In the genomic region with DNA sequence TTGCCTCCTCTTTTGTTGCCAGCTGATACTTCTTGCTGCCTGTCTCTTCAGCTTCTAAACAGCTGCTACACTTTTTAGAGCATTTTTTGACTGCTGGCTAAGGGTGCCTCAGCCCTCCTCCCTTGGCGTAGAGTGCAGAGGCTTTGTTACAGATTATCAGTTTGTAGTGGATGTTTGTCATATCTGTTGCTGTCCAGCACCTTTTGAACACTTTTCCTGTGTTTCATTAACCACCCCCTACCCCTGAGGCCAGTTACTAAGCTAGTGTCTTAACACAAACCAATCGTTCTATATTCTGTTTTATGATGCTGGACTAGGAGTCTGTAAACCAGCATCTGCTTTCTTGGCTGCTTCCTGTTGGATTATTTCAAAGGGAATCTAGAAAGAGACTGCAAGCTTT, we compare ENCODE assay signal across 22 cellular contexts.
"Had no signal": no experiment of that assay in that cellular context is flagged by ENCODE, and none has a peak within 500 bp of the region (broad histone marks: within the 10 kb centered on the region; RNA-seq: fewer than 3 reads in every experiment).

No MANE protein-coding gene starts in this region.

- H3K4me1 Mint-ChIP-seq: naive thymus-derived CD8-positive, alpha-beta T cell; stimulated activated naive B cell treated with anti-CD40 and anti-IgM and Interleukin-4, amounts not matched to agents 10 μg/mL and 1 μg/mL and 100 μg/mL, for 72 hours; stimulated activated naive CD8-positive, alpha-beta T cell treated with anti-CD3 and anti-CD28 coated beads, Interleukin-15, amount 100 ng/mL, for 72 hours had no signal

- H3K27me3 Mint-ChIP-seq: stimulated activated naive B cell treated with anti-CD40 and anti-IgM and Interleukin-4, amounts not matched to agents 10 μg/mL and 1 μg/mL and 100 μg/mL, for 72 hours; stimulated activated naive CD8-positive, alpha-beta T cell treated with anti-CD3 and anti-CD28 coated beads, Interleukin-15, amount 100 ng/mL, for 72 hours had no signal

- H3K4me2 ChIP-seq: hepatocyte had no signal

- H3K79me2 ChIP-seq: hepatocyte had no signal

- H3K4me3 ChIP-seq: colonic mucosa, hepatocyte, lung, skin epidermis, thyroid gland, upper lobe of right lung, vagina had no signal

- H3K27me3 ChIP-seq: colonic mucosa, hepatocyte, thyroid gland, upper lobe of right lung, vagina had no signal

- H3K36me3 Mint-ChIP-seq: naive thymus-derived CD8-positive, alpha-beta T cell; stimulated activated naive B cell treated with anti-CD40 and anti-IgM and Interleukin-4, amounts not matched to agents 10 μg/mL and 1 μg/mL and 100 μg/mL, for 72 hours had no signal

- ATAC-seq: left colon; left ventricle myocardium superior; naive thymus-derived CD8-positive, alpha-beta T cell; sciatic nerve; stimulated activated naive B cell treated with anti-CD40 and anti-IgM and Interleukin-4, amounts not matched to agents 10 μg/mL and 1 μg/mL and 100 μg/mL, for 72 hours; stimulated activated naive CD8-positive, alpha-beta T cell treated with anti-CD3 and anti-CD28 coated beads, Interleukin-15, amount 100 ng/mL, for 72 hours; upper lobe of right lung had no signal

- H3K36me3 ChIP-seq: colonic mucosa, thyroid gland, upper lobe of right lung, vagina had no signal

- H3K4me1 ChIP-seq: colonic mucosa, thyroid gland, upper lobe of right lung, vagina had no signal

- H3K9me3 ChIP-seq: colonic mucosa, thyroid gland, upper lobe of right lung, vagina had no signal

- H3K27ac Mint-ChIP-seq: naive thymus-derived CD8-positive, alpha-beta T cell; stimulated activated naive B cell treated with anti-CD40 and anti-IgM and Interleukin-4, amounts not matched to agents 10 μg/mL and 1 μg/mL and 100 μg/mL, for 72 hours; stimulated activated naive CD8-positive, alpha-beta T cell treated with anti-CD3 and anti-CD28 coated beads, Interleukin-15, amount 100 ng/mL, for 72 hours had no signal

- H3K27ac ChIP-seq: colonic mucosa, hepatocyte, skin epidermis, thyroid gland, upper lobe of right lung, vagina had no signal

- DNase-seq: colonic mucosa; dermis blood vessel endothelial cell; erythroblast; foreskin melanocyte; head of caudate nucleus; kidney; left colon; left ventricle myocardium superior; mesenchymal stem cell; midbrain; naive thymus-derived CD8-positive, alpha-beta T cell; stimulated activated CD4-positive, alpha-beta T cell treated with anti-CD3 and anti-CD28 coated beads, Interleukin-2, amount 100 ng/mL, for 24 hours; stimulated activated CD4-positive, alpha-beta T cell treated with anti-CD3 and anti-CD28 coated beads, Interleukin-4, amount 100 ng/mL, for 4 hours; stimulated activated naive B cell treated with anti-CD40 and anti-IgM and Interleukin-4, amounts not matched to agents 10 μg/mL and 1 μg/mL and 100 μg/mL, for 72 hours; stimulated activated naive CD8-positive, alpha-beta T cell treated with anti-CD3 and anti-CD28 coated beads, Interleukin-15, amount 100 ng/mL, for 72 hours; thyroid gland; upper lobe of right lung had no signal

- H3K4me3 Mint-ChIP-seq: naive thymus-derived CD8-positive, alpha-beta T cell; stimulated activated naive B cell treated with anti-CD40 and anti-IgM and Interleukin-4, amounts not matched to agents 10 μg/mL and 1 μg/mL and 100 μg/mL, for 72 hours; stimulated activated naive CD8-positive, alpha-beta T cell treated with anti-CD3 and anti-CD28 coated beads, Interleukin-15, amount 100 ng/mL, for 72 hours had no signal

- H2AFZ ChIP-seq: hepatocyte had no signal
